In genomic region chr1:105073660-105074059, GRCh38 we compare ENCODE assay signal across 8 cellular contexts.
"Had no signal": no experiment of that assay in that cellular context is flagged by ENCODE, and none has a peak within 500 bp of the region (broad histone marks: within the 10 kb centered on the region; RNA-seq: fewer than 3 reads in every experiment).

No MANE protein-coding gene starts in this region.

- H3K9me3 ChIP-seq: HAP-1 had no signal

- ATAC-seq: HCT116, HepG2 had no signal

- H2AFZ ChIP-seq: GM23248 had no signal

- H3K4me3 ChIP-seq: GM23248, HAP-1 had no signal

- H3K9ac ChIP-seq: GM23248 had no signal

- H3K27me3 Mint-ChIP-seq: IgD-negative memory B cell had no signal

- DNase-seq: GM23248, GOT3, H7, HFFc6 had no signal

- H3K27ac ChIP-seq: GM23248 had no signal

- H3K4me1 ChIP-seq: HAP-1 had no signal

- H3K4me1 Mint-ChIP-seq: IgD-negative memory B cell had no signal

- H3K9me3 Mint-ChIP-seq: IgD-negative memory B cell had no signal

- H3K27ac Mint-ChIP-seq: HFFc6 had no signal

- H3K36me3 ChIP-seq: HAP-1 had no signal

- H3K36me3 Mint-ChIP-seq: IgD-negative memory B cell had no signal

- H3K4me3 Mint-ChIP-seq: HFFc6, IgD-negative memory B cell had no signal
